9 cellular contexts compared by ENCODE assay signal in the genomic region with DNA sequence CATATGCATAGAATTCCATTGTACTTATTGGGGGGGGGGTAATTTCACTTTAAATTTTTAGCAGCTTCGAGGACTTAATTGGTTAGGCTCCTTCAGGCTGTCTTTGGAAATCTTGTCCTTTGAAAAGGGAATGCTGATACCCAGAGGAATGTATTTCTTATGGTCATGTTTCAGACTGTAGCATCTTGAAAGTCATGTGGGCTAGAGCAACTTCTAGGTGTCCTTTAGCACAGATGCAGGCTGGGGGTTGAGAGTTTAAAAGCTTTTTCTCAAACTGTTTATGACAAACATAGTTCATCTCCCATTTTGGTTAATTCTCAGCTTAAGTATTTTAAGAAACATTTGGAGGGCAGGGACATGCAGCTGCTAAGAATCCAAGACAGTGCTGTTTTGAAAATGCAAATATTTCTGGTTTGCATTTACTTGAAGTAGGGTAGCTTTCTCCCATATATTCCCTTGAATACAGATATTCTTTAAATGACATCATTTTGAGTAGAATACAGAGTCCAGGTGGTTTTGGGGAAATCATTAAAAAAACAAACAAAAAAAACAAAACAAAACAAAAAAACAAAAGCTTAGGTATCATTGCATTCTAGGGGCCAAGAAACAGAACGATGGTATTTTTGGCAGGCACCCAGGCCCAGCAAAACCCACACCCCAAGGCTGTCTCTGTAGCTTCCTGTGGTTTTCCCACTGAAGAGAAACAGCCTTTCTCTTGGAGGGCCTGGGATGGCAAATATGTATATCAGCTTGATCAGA.
DNase-seq lines count a peak whose midpoint lies in the region; ATAC-seq and TF ChIP-seq lines count a peak whose summit lies in the region.
"Had no signal": no experiment of that assay in that cellular context is flagged by ENCODE, and none has a peak within 500 bp of the region (broad histone marks: within the 10 kb centered on the region; RNA-seq: fewer than 3 reads in every experiment).

No MANE protein-coding gene starts in this region.

- no peaks in the 10 kb centered on the region for H3K27me3 ChIP-seq in GM23248 (replicated peaks; ENCODE audit: insufficient read depth)
- H3K27me3 ChIP-seq in SJCRH30 = no peaks in the 10 kb centered on the region
- H3K27me3 ChIP-seq in smooth muscle cell (ENCODE audit: low read depth) = no peaks in the 10 kb centered on the region
- no peaks in the 10 kb centered on the region for H3K27me3 ChIP-seq in esophagus muscularis mucosa

- peaks cover 3% of the 10 kb centered on the region for H3K9me3 ChIP-seq in GM23248 (ENCODE audit: low read depth)
- no peaks in the 10 kb centered on the region for H3K9me3 ChIP-seq in SJCRH30 (replicated peaks)
- H3K9me3 ChIP-seq in smooth muscle cell (replicated peaks; ENCODE audit: low read depth) = no peaks in the 10 kb centered on the region
- no peaks in the 10 kb centered on the region for H3K9me3 ChIP-seq in esophagus muscularis mucosa
- H3K9me3 ChIP-seq: psoas muscle had no signal

- no peak overlapping the region for H2AFZ ChIP-seq in GM23248
- no peak overlapping the region for H2AFZ ChIP-seq in smooth muscle cell (ENCODE audit: low read depth)

- H3K27ac ChIP-seq in GM23248 (no peak overlapping the region), SJCRH30 (peak overlapping the region; percentile 4; the same call in 1 of the 2 replicates), smooth muscle cell (ENCODE audit: low read depth) (peak overlapping the region; percentile 55), esophagus muscularis mucosa (replicated peaks in 1 of 4) (no peak overlapping the region)
- H3K27ac ChIP-seq: psoas muscle had no signal

- no peak for TF ChIP-seq POLR2A in esophagus muscularis mucosa (IDR thresholded peaks at IDR 0.05; ENCODE audit: low read depth)

- H3K4me1 ChIP-seq in GM23248 (ENCODE audit: insufficient read depth) (peaks cover 20% of the 10 kb centered on the region; the same call in 1 of the 2 replicates), SJCRH30 (peaks cover 17% of the 10 kb centered on the region), smooth muscle cell (ENCODE audit: low read depth) (peaks cover 25% of the 10 kb centered on the region), esophagus muscularis mucosa (peaks cover 20 to 28% (median 23%) of the 10 kb centered on the region in 4 donors)

- 39% methylated on average over 2 of the region's 2 CpGs for WGBS in GM23248 (ENCODE audit: low coverage in 1 of 2, low lambda C conversion rate in 2 of 2, missing lambda C conversion rate in 2 of 2), 2 experiments
- 30% methylated on average over 2 of the region's 2 CpGs for WGBS in smooth muscle cell (ENCODE audit: low lambda C conversion rate)
- 46% methylated on average over 2 of the region's 2 CpGs for WGBS in esophagus muscularis mucosa

- H3K4me2 ChIP-seq in GM23248 (ENCODE audit: unreplicated experiment) (no peak overlapping the region), smooth muscle cell (peak overlapping the region; percentile 73)

- TF ChIP-seq EP300 in esophagus muscularis mucosa (IDR thresholded peaks at IDR 0.05) = no peak

- 0 out of 2 replicates have a peak, but pooled peaks cover 9% of the 10 kb centered on the region for H3K79me2 ChIP-seq in GM23248 (ENCODE audit: insufficient read depth)
- no peaks in the 10 kb centered on the region for H3K79me2 ChIP-seq in smooth muscle cell (ENCODE audit: low read depth)

- H3K4me3 ChIP-seq in GM23248 = no peak overlapping the region
- no peak overlapping the region for H3K4me3 ChIP-seq in SJCRH30
- H3K4me3 ChIP-seq in smooth muscle cell = no peak overlapping the region
- no peak overlapping the region for H3K4me3 ChIP-seq in esophagus muscularis mucosa
- H3K4me3 ChIP-seq: psoas muscle had no signal

- H4K20me1 ChIP-seq in GM23248 (ENCODE audit: insufficient read depth) (no peaks in the 10 kb centered on the region), smooth muscle cell (ENCODE audit: low read depth) (no peaks in the 10 kb centered on the region)

- no peak for TF ChIP-seq CTCF in smooth muscle cell (IDR thresholded peaks at IDR 0.05; ENCODE audit: borderline replicate concordance, insufficient read depth, poor library complexity, severe bottlenecking)
- no peak for TF ChIP-seq CTCF in esophagus muscularis mucosa (IDR thresholded peaks at IDR 0.05)

- H3K9me2 ChIP-seq in GM23248 (ENCODE audit: insufficient read depth) = no peaks in the 10 kb centered on the region

- intact Hi-C loops in esophagus muscularis mucosa (cut with DNase I) = no loop called here

- H3K9ac ChIP-seq in GM23248 (no peak overlapping the region), smooth muscle cell (ENCODE audit: low read depth) (no peak overlapping the region)

- peaks cover 10% of the 10 kb centered on the region; the same call in 1 of the 2 replicates for H3F3A ChIP-seq in GM23248 (ENCODE audit: insufficient read depth)
- H3F3A ChIP-seq in smooth muscle cell (ENCODE audit: low read depth) = no peaks in the 10 kb centered on the region

- no peak for ATAC-seq in HG03196 (IDR thresholded peaks at IDR 0.05; ENCODE audit: unreplicated experiment)

- in situ Hi-C loops in GM23248 (cut with MboI) = no loop called here

- H3K36me3 ChIP-seq in GM23248 (ENCODE audit: low read depth) (no peaks in the 10 kb centered on the region), SJCRH30 (no peaks in the 10 kb centered on the region; the same call in 1 of the 2 replicates), smooth muscle cell (ENCODE audit: low read depth) (no peaks in the 10 kb centered on the region), esophagus muscularis mucosa (peaks cover 0 to 3% (median 0%) of the 10 kb centered on the region in 4 donors)

- DNase-seq in GM23248 (peak; percentile 18), SJCRH30 (peak; percentile 75 to 87), epidermal melanocyte (ENCODE audit: insufficient read length, low spot score) (peak; percentile 72), smooth muscle cell (lab: John Stamatoyannopoulos, UW; ENCODE audit: unreplicated experiment) (no peak), T-helper 1 cell (no peak), esophagus muscularis mucosa (ENCODE audit: extremely low spot score) (no peak)
- DNase-seq: NCI-H1092 treated with DMSO at 0.1 percent for 48 hours, psoas muscle had no signal

Comparison
In these comparisons a context has a peak if more than half of its experiments do, and no peak if none do; other contexts are left out.
1. DNase-seq: peak in GM23248 (single experiment), SJCRH30 (2 of 2) and epidermal melanocyte (single experiment); none in smooth muscle cell (single experiment), T-helper 1 cell (0 of 5) and esophagus muscularis mucosa (single experiment).
2. H3K27ac ChIP-seq: peak in SJCRH30 (single experiment) and smooth muscle cell (single experiment); none in GM23248 (single experiment) and esophagus muscularis mucosa (0 of 4).